15 cellular contexts compared by ENCODE assay signal in the genomic region with DNA sequence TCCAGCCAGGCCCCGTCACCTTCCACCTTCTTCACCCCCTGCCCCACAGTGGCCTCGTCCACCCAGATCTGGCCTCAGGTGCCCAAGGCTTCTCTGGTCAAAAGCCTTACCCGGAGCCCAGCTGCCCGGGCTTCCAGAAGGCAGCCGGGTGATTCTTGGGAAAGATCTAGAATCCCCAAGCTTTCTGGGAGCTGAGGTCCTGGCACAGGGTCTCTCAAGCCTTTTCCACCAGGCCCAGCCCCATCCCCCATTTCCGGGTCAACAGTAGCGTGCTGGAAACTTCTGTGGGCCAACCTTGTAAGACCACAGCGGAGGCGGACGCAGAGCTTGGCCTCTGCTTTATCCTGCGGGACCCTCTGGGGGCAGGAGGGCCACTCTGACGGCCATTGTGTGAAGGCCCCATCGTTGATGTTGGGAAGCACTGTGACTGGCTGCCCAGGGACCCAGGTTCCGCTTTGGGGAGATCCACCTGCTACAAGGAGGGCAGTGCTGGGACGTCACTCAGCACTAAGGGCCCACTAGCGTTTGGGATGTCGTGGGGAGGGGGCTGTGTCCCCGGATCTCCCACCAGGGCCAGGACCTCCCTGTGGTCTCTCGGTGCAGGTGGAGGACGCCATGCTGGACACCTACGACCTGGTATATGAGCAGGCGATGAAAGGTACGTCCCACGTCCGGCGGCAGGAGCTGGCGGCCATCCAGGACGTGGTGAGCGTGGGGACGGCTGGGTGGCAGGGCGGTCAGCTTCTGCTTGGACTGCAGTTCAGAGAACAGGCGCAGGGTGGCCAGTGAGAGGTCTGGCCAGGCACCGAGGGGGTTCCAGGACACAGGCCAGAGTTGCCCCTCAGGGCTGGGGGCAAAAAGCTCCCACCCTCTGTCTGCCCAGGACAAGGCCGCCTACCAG. TPM values are rescaled to one million over a fixed set of nuclear protein-coding genes. Genes with fewer than 3 reads are reported as not detected.
A peak's percentile ranks its signal among the peaks of the same experiment; 100 is the strongest.
DNase-seq lines count a peak whose midpoint lies in the region; ATAC-seq and TF ChIP-seq lines count a peak whose summit lies in the region.
"Had no signal": no experiment of that assay in that cellular context is flagged by ENCODE, and none has a peak within 500 bp of the region (broad histone marks: within the 10 kb centered on the region; RNA-seq: fewer than 3 reads in every experiment).

No MANE protein-coding gene starts in this region.

- peak overlapping the region; percentile 29 for H3K27ac Mint-ChIP-seq in T-helper 17 cell
- H3K27ac Mint-ChIP-seq: activated T-helper 2 cell treated with anti-CD3 and anti-CD28 coated beads, Interferon-gamma antibody, Interleukin-2, Interleukin-4, amounts not matched to agents 10 μg/mL and 5 μg/mL and 100 μg/mL, durations not matched to agents 14 hours and 24 hours and 36 hours; H9 had no signal

- no peaks in the 10 kb centered on the region for H3K36me3 Mint-ChIP-seq in T-helper 17 cell (ENCODE audit: low read depth)

- H3K4me1 ChIP-seq in BLaER1: peaks cover 49% of the 10 kb centered on the region
- peaks cover 22% of the 10 kb centered on the region for H3K4me1 ChIP-seq in ovary (ENCODE audit: insufficient read depth)

- no peaks in the 10 kb centered on the region for H3K27me3 ChIP-seq in BLaER1
- no peaks in the 10 kb centered on the region for H3K27me3 ChIP-seq in ovary

- no peaks in the 10 kb centered on the region for H3K27me3 Mint-ChIP-seq in T-helper 17 cell

- H4K20me1 ChIP-seq in BLaER1: no peaks in the 10 kb centered on the region

- TF ChIP-seq EP300 in ovary (IDR thresholded peaks at IDR 0.05): no peak

- H3K36me3 ChIP-seq in BLaER1 (no peaks in the 10 kb centered on the region), ovary (no peaks in the 10 kb centered on the region)

- H3K9me3 ChIP-seq in BLaER1 (peaks cover 8% of the 10 kb centered on the region), T-helper 17 cell (ENCODE audit: control insufficient read depth, low read length, poor library complexity, severe bottlenecking) (no peaks in the 10 kb centered on the region), ovary (no peaks in the 10 kb centered on the region)

- H3K4me1 Mint-ChIP-seq in T-helper 17 cell: peaks cover 11% of the 10 kb centered on the region
- H3K4me1 Mint-ChIP-seq: H9 had no signal

- no peak for TF ChIP-seq POLR2A in ovary (IDR thresholded peaks at IDR 0.05)

- peak in 1 of 3 donors; percentile 1 for DNase-seq in T-helper 17 cell
- peak; percentile 42 for DNase-seq in left cardiac atrium
- peak in 3 of 5 donors; percentile 21 to 54 (median 54) for DNase-seq in ovary
- DNase-seq in NAMALWA (ENCODE audit: low spot score): no peak
- DNase-seq in caudate nucleus (lab: John Stamatoyannopoulos, UW): no peak
- DNase-seq in AG08396 (ENCODE audit: low spot score): no peak
- DNase-seq: H9; left colon; NCI-H1436; NCI-H774; stimulated activated naive CD4-positive, alpha-beta T cell treated with Interleukin-2 at 50 U/mL for 16 hours had no signal

- H3K27ac ChIP-seq in BLaER1 (peak overlapping the region; percentile 73), ovary (peak overlapping the region; percentile 12 to 83), caudate nucleus (ENCODE audit: low read depth, low read length) (no peak overlapping the region)

- no peak for ATAC-seq in T-helper 17 cell
- peak; percentile 2 to 5 for ATAC-seq in left cardiac atrium
- ATAC-seq in GM19452 (IDR thresholded peaks at IDR 0.05; ENCODE audit: unreplicated experiment): no peak
- ATAC-seq: left colon had no signal

- H3K9ac ChIP-seq in BLaER1: no peak overlapping the region

- intact Hi-C loops in left cardiac atrium (cut with DNase I): loop anchor here in 1 of 2 donors (10.0 kb wide), 1 partner anchor 582 kb away; no protein-coding TSS in a partner anchor
- intact Hi-C loops in ovary (cut with DNase I): loop anchor here in 2 of 4 donors (5.0 kb wide), 2 partner anchors 64 to 69 kb away; a partner anchor contains a TSS

- peak overlapping the region; percentile 98; the same call in 1 of the 2 replicates for H3K4me2 ChIP-seq in BLaER1

- H3K4me3 ChIP-seq in BLaER1: no peak overlapping the region
- no peak overlapping the region for H3K4me3 ChIP-seq in ovary

- no peak for TF ChIP-seq CTCF in ovary (IDR thresholded peaks at IDR 0.05)

- H3K4me3 Mint-ChIP-seq in T-helper 17 cell: no peak overlapping the region
- H3K4me3 Mint-ChIP-seq: H9 had no signal

- WGBS in ovary, 3 donors: 87 to 91% (median 91%) methylated on average over 34 of the region's 34 CpGs

RNA-seq across cellular contexts. Expression of a gene that starts 11.5 kb away (rescaled TPM):
- total RNA-seq in T-helper 17 cell: 10 to 100 TPM; 65.7 to 93.2 TPM
- total RNA-seq in left cardiac atrium: 10 to 100 TPM; 11.6 to 15.0 TPM
- total RNA-seq in ovary: 1 to 10 TPM in 3 of 7 donors, under 1 TPM in 3, not detected in 1; 0.63 to 3.9 (median 1.3) TPM
- polyA plus RNA-seq in ovary: 1 to 10 TPM in 1 of 2 donors, not detected in 1; 1.3 TPM
- total RNA-seq: H9 had no signal

RNA-seq across cellular contexts. Expression of a gene that starts 11.6 kb away (rescaled TPM):
- total RNA-seq in T-helper 17 cell (10 to 100 TPM; 50.1 to 89.1 TPM), left cardiac atrium (10 to 100 TPM in 1 of 2 donors, 1 to 10 TPM in 1; 4.8 to 19.1 TPM), ovary (under 1 TPM in 5 of 7 donors, not detected in 2; 0.12 to 0.75 (median 0.31) TPM)
- under 1 TPM; 0.35 to 0.65 TPM for polyA plus RNA-seq in ovary
- total RNA-seq: fibroblast of villous mesenchyme, H9 had no signal

RNA-seq across cellular contexts. Expression of a gene that starts 42.9 kb away (rescaled TPM):
- total RNA-seq in T-helper 17 cell: under 1 TPM in 1 of 2 donors, not detected in 1; 0.18 TPM
- total RNA-seq in left cardiac atrium: under 1 TPM; 0.39 to 0.50 TPM
- total RNA-seq in ovary: 1 to 10 TPM in 1 of 7 donors, under 1 TPM in 6; 0.18 to 1.3 (median 0.25) TPM
- under 1 TPM; 0.10 to 0.12 TPM for polyA plus RNA-seq in ovary
- total RNA-seq: fibroblast of villous mesenchyme had no signal

Comparison
In these comparisons a context has a peak if more than half of its experiments do, and no peak if none do; other contexts are left out.
1. ATAC-seq: peak in left cardiac atrium (2 of 2); none in T-helper 17 cell (single experiment) and GM19452 (single experiment).
2. DNase-seq: peak in left cardiac atrium (single experiment) and ovary (3 of 5); none in NAMALWA (single experiment), caudate nucleus (0 of 61) and AG08396 (single experiment).
3. RNA of a gene that starts 11.5 kb away (total RNA-seq): 65.7 to 93.2 TPM in T-helper 17 cell; 11.6 to 15.0 TPM in left cardiac atrium and 0.63 to 3.9 TPM in ovary; every median in the first group is over 4 times any median in the second.